22 cellular contexts compared by ENCODE assay signal in the genomic region with DNA sequence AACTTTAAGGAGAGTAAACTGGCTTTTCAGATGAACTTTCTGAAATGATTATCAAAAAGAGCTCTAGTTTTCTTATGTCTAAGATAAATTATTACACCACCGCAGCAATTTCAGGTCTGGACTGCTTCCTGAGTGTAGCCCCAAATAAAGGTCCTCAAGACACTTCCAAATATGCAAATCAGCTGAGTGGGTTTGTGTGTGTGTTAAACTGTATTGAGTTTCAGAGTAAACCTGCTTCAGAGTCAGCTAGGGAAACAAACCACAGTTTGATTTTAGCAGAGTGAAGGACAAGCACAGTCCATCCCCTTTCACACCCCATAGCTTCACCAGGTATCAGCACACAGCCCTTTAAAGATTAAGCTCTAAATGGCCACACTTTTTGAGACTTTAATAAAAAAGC.
DNase-seq lines count a peak whose midpoint lies in the region; ATAC-seq and TF ChIP-seq lines count a peak whose summit lies in the region.
"Had no signal": no experiment of that assay in that cellular context is flagged by ENCODE, and none has a peak within 500 bp of the region (broad histone marks: within the 10 kb centered on the region; RNA-seq: fewer than 3 reads in every experiment).

No MANE protein-coding gene starts in this region.

- DNase-seq in NCI-H510A treated with DMSO at 0.1 percent for 48 hours (lab: John Stamatoyannopoulos, UW) (peak; percentile 45), NCI-H510A (lab: John Stamatoyannopoulos, UW) (no peak), NCI-H2107 treated with DMSO at 0.1 percent for 48 hours (lab: John Stamatoyannopoulos, UW; ENCODE audit: unreplicated experiment) (peak; percentile 89), HuH-7 (ENCODE audit: low spot score) (no peak)
- no peak for DNase-seq in activated T-cell treated with anti-CD3 and anti-CD28 coated beads, Interleukin-2, amount 50 U/mL, for 1 hour
- DNase-seq: activated CD4-positive, alpha-beta memory T cell treated with anti-CD3 and anti-CD28 coated beads for 36 hours; activated CD8-positive, alpha-beta memory T cell treated with anti-CD3 and anti-CD28 coated beads, Interleukin-2, amount 50 U/mL, for 48 hours; activated effector memory CD4-positive, alpha-beta T cell treated with Interleukin-2 at 50 U/mL for 16 hours; activated naive CD8-positive, alpha-beta T cell treated with anti-CD3 and anti-CD28 coated beads, Interleukin-2, amount 10 ng/mL, durations not matched to agents 7 days and 5 days; IMR-90; kidney glomerular epithelial cell; NCI-H774; PC-9; Right ventricle myocardium superior; sigmoid colon; stimulated activated CD4-positive, alpha-beta T cell treated with anti-CD3 and anti-CD28 coated beads, Interleukin-15, amount 100 ng/mL, for 24 hours; thyroid gland had no signal

- TF ChIP-seq CTCF in nephron (IDR thresholded peaks at IDR 0.05; ENCODE audit: unreplicated experiment in 3 of 3): no peak

- no peaks in the 10 kb centered on the region for H3K27me3 Mint-ChIP-seq in nephron (ENCODE audit: low read depth)
- H3K27me3 Mint-ChIP-seq: activated CD4-positive, alpha-beta memory T cell treated with anti-CD3 and anti-CD28 coated beads for 36 hours; activated naive CD8-positive, alpha-beta T cell treated with anti-CD3 and anti-CD28 coated beads, Interleukin-2, amount 10 ng/mL, durations not matched to agents 7 days and 5 days; stimulated activated naive CD8-positive, alpha-beta T cell treated with anti-CD3 and anti-CD28 coated beads, Interleukin-15, Interleukin-2, amounts not matched to agents 100 ng/mL and 50 ng/mL, for 24 hours had no signal

- no peak overlapping the region for H3K4me3 Mint-ChIP-seq in nephron
- H3K4me3 Mint-ChIP-seq: activated CD4-positive, alpha-beta memory T cell treated with anti-CD3 and anti-CD28 coated beads for 36 hours; activated naive CD8-positive, alpha-beta T cell treated with anti-CD3 and anti-CD28 coated beads, Interleukin-2, amount 10 ng/mL, durations not matched to agents 7 days and 5 days; stimulated activated naive CD8-positive, alpha-beta T cell treated with anti-CD3 and anti-CD28 coated beads, Interleukin-15, Interleukin-2, amounts not matched to agents 100 ng/mL and 50 ng/mL, for 24 hours had no signal

- H3K4me1 Mint-ChIP-seq in nephron: peaks cover 41% of the 10 kb centered on the region
- H3K4me1 Mint-ChIP-seq: activated naive CD8-positive, alpha-beta T cell treated with anti-CD3 and anti-CD28 coated beads, Interleukin-2, amount 10 ng/mL, durations not matched to agents 7 days and 5 days had no signal

- H3K9me3 Mint-ChIP-seq in nephron: no peaks in the 10 kb centered on the region
- H3K9me3 Mint-ChIP-seq: activated naive CD8-positive, alpha-beta T cell treated with anti-CD3 and anti-CD28 coated beads, Interleukin-2, amount 10 ng/mL, durations not matched to agents 7 days and 5 days; stimulated activated naive CD8-positive, alpha-beta T cell treated with anti-CD3 and anti-CD28 coated beads, Interleukin-15, Interleukin-2, amounts not matched to agents 100 ng/mL and 50 ng/mL, for 24 hours had no signal

- ATAC-seq in HG03432 (IDR thresholded peaks at IDR 0.05; ENCODE audit: unreplicated experiment) (peak; percentile 58), HG03342 (IDR thresholded peaks at IDR 0.05; ENCODE audit: unreplicated experiment) (no peak)
- ATAC-seq: HCT116 had no signal

- peak overlapping the region; percentile 49 to 92 (median 82) for H3K27ac Mint-ChIP-seq in nephron
- H3K27ac Mint-ChIP-seq: activated CD4-positive, alpha-beta memory T cell treated with anti-CD3 and anti-CD28 coated beads for 36 hours; activated naive CD8-positive, alpha-beta T cell treated with anti-CD3 and anti-CD28 coated beads, Interleukin-2, amount 10 ng/mL, durations not matched to agents 7 days and 5 days; stimulated activated naive CD8-positive, alpha-beta T cell treated with anti-CD3 and anti-CD28 coated beads, Interleukin-15, Interleukin-2, amounts not matched to agents 100 ng/mL and 50 ng/mL, for 24 hours had no signal

- no peaks in the 10 kb centered on the region for H3K36me3 Mint-ChIP-seq in nephron (ENCODE audit: low read depth)
- H3K36me3 Mint-ChIP-seq: activated CD4-positive, alpha-beta memory T cell treated with anti-CD3 and anti-CD28 coated beads for 36 hours; activated naive CD8-positive, alpha-beta T cell treated with anti-CD3 and anti-CD28 coated beads, Interleukin-2, amount 10 ng/mL, durations not matched to agents 7 days and 5 days had no signal

Comparison
In these comparisons a context has a peak if more than half of its experiments do, and no peak if none do; other contexts are left out.
1. DNase-seq: peak in NCI-H510A treated with DMSO at 0.1 percent for 48 hours (single experiment) and NCI-H2107 treated with DMSO at 0.1 percent for 48 hours (single experiment); none in NCI-H510A (single experiment), HuH-7 (single experiment) and activated T-cell treated with anti-CD3 and anti-CD28 coated beads, Interleukin-2, amount 50 U/mL, for 1 hour (single experiment).